In the genomic region with DNA sequence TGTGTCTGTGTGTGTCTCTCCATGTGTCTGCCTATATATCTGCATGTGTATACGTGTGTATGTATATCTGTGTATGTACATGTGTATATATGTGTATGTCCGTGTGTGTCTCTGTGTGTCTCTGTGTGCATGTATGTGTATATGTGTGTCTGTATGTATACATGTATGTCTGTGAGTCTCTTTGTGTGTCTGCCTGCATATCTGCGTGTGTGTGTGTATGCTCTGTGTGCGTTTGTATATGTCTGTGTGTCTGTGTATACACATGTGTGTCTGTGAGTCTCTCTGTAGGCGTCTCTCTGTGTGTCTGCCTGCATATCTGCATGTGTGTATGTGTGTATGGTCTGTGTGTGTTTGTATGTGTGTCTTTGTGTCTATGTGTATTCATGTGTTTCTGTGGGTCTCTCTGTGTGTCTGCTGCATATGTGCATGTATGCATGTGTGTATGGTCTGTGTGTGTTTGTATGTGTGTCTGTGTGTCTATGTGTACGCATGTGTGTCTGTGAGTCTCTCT, we compare ENCODE assay signal across 11 cellular contexts. TPM values are rescaled to one million over a fixed set of nuclear protein-coding genes. Genes with fewer than 3 reads are reported as not detected.
DNase-seq lines count a peak whose midpoint lies in the region; ATAC-seq, FAIRE-seq and TF ChIP-seq lines count a peak whose summit lies in the region.
"Had no signal": no experiment of that assay in that cellular context is flagged by ENCODE, and none has a peak within 500 bp of the region (broad histone marks: within the 10 kb centered on the region; RNA-seq: fewer than 3 reads in every experiment).

No MANE protein-coding gene starts in this region.

- CTCF ChIA-PET in activated CD4-positive, alpha-beta T cell treated with anti-CD3 and anti-CD28 coated beads for 36 hours (lab: Charles Lee) = interaction anchor here (1.1 kb wide), 1 partner anchor 57 kb away, joined by 3 read pairs; no protein-coding TSS in a partner anchor

- H3K4me3 ChIP-seq in kidney (ENCODE audit: low read length in 2 of 2) (no peak overlapping the region), stomach (no peak overlapping the region)
- H3K4me3 ChIP-seq: SJCRH30 had no signal

- FAIRE-seq in kidney (lab: Jason Lieb, UNC) = no peak

- peaks cover 77% of the 10 kb centered on the region for H3K4me1 Mint-ChIP-seq in activated CD4-positive, alpha-beta T cell treated with anti-CD3 and anti-CD28 coated beads, Interleukin-2, amount 10 ng/mL, durations not matched to agents 24 days and 14 days
- peaks cover 80% of the 10 kb centered on the region for H3K4me1 Mint-ChIP-seq in activated CD4-positive, alpha-beta T cell treated with anti-CD3 and anti-CD28 coated beads for 36 hours
- H3K4me1 Mint-ChIP-seq in activated naive CD8-positive, alpha-beta T cell (ENCODE audit: low read depth) = peaks cover 19% of the 10 kb centered on the region

- intact Hi-C loops in activated CD4-positive, alpha-beta T cell treated with anti-CD3 and anti-CD28 coated beads, Interleukin-2, amount 10 ng/mL, durations not matched to agents 24 days and 14 days (cut with micrococcal nuclease) = loop anchor here (5.0 to 10.0 kb wide), 3 partner anchors 164 to 536 kb away; no protein-coding TSS in a partner anchor
- intact Hi-C loops in activated CD4-positive, alpha-beta T cell treated with anti-CD3 and anti-CD28 coated beads for 36 hours (cut with DNase I, micrococcal nuclease) = no loop called here
- intact Hi-C loops in kidney (cut with DNase I) (no loop called here), stomach (cut with DNase I; ENCODE audit: low total_unique reads) (no loop called here)

- TF ChIP-seq CTCF in kidney (IDR thresholded peaks at IDR 0.05; ENCODE audit: borderline replicate concordance, extremely low read depth, insufficient read depth) = no peak
- TF ChIP-seq CTCF in stomach (IDR thresholded peaks at IDR 0.05) = no peak
- TF ChIP-seq CTCF in GM10266 (IDR thresholded peaks at IDR 0.05; ENCODE audit: control insufficient read depth, insufficient read depth, low read depth, missing control alignments) = no peak

- peaks cover 48 to 54% of the 10 kb centered on the region in 2 donors for H3K4me1 ChIP-seq in kidney (ENCODE audit: control insufficient read depth in 1 of 2, insufficient read depth in 1 of 2, low read depth in 1 of 2, low read length in 2 of 2)
- H3K4me1 ChIP-seq in stomach = peaks cover 67 to 87% (median 75%) of the 10 kb centered on the region in 4 donors

- no peak for TF ChIP-seq EP300 in stomach (IDR thresholded peaks at IDR 0.05)

- POLR2A ChIA-PET in activated CD4-positive, alpha-beta T cell treated with anti-CD3 and anti-CD28 coated beads for 36 hours (lab: Charles Lee) = interaction anchor here (0.6 to 8.5 kb wide), 4 partner anchors 26 to 58 kb away, joined by 3 to 165 read pairs (median 16); a partner anchor contains a TSS

- no peaks in the 10 kb centered on the region for H3K27me3 Mint-ChIP-seq in activated CD4-positive, alpha-beta T cell treated with anti-CD3 and anti-CD28 coated beads, Interleukin-2, amount 10 ng/mL, durations not matched to agents 24 days and 14 days
- no peaks in the 10 kb centered on the region for H3K27me3 Mint-ChIP-seq in activated CD4-positive, alpha-beta T cell treated with anti-CD3 and anti-CD28 coated beads for 36 hours
- no peaks in the 10 kb centered on the region for H3K27me3 Mint-ChIP-seq in activated naive CD8-positive, alpha-beta T cell

- H3K27ac Mint-ChIP-seq in activated CD4-positive, alpha-beta T cell treated with anti-CD3 and anti-CD28 coated beads, Interleukin-2, amount 10 ng/mL, durations not matched to agents 24 days and 14 days = no peak overlapping the region
- H3K27ac Mint-ChIP-seq in activated CD4-positive, alpha-beta T cell treated with anti-CD3 and anti-CD28 coated beads for 36 hours = no peak overlapping the region
- H3K27ac Mint-ChIP-seq in activated naive CD8-positive, alpha-beta T cell = peak overlapping the region; percentile 99

- no peak for TF ChIP-seq POLR2A in stomach (IDR thresholded peaks at IDR 0.05)

- peak overlapping the region in 1 of 2 donors; percentile 34 for H3K9ac ChIP-seq in kidney (ENCODE audit: low read length in 2 of 2)

- no peaks in the 10 kb centered on the region for H3K36me3 Mint-ChIP-seq in activated CD4-positive, alpha-beta T cell treated with anti-CD3 and anti-CD28 coated beads, Interleukin-2, amount 10 ng/mL, durations not matched to agents 24 days and 14 days (ENCODE audit: low read depth)
- H3K36me3 Mint-ChIP-seq in activated CD4-positive, alpha-beta T cell treated with anti-CD3 and anti-CD28 coated beads for 36 hours (ENCODE audit: low read depth) = no peaks in the 10 kb centered on the region
- H3K36me3 Mint-ChIP-seq in activated naive CD8-positive, alpha-beta T cell = no peaks in the 10 kb centered on the region

- H3K36me3 ChIP-seq in kidney (ENCODE audit: control insufficient read depth in 1 of 2, insufficient read depth in 2 of 2, low read length in 2 of 2) (no peaks in the 10 kb centered on the region), stomach (no peaks in the 10 kb centered on the region)
- H3K36me3 ChIP-seq: SJCRH30 had no signal

- H3K9me3 ChIP-seq in kidney (ENCODE audit: control insufficient read depth in 1 of 2, low read length in 2 of 2) = no peaks in the 10 kb centered on the region
- no peaks in the 10 kb centered on the region for H3K9me3 ChIP-seq in stomach
- H3K9me3 ChIP-seq: SJCRH30 had no signal

- H3K9me3 Mint-ChIP-seq in activated CD4-positive, alpha-beta T cell treated with anti-CD3 and anti-CD28 coated beads, Interleukin-2, amount 10 ng/mL, durations not matched to agents 24 days and 14 days = no peaks in the 10 kb centered on the region
- H3K9me3 Mint-ChIP-seq in activated CD4-positive, alpha-beta T cell treated with anti-CD3 and anti-CD28 coated beads for 36 hours (ENCODE audit: low read depth) = no peaks in the 10 kb centered on the region
- no peaks in the 10 kb centered on the region for H3K9me3 Mint-ChIP-seq in activated naive CD8-positive, alpha-beta T cell (ENCODE audit: low read depth)

- H3K4me3 Mint-ChIP-seq in activated CD4-positive, alpha-beta T cell treated with anti-CD3 and anti-CD28 coated beads, Interleukin-2, amount 10 ng/mL, durations not matched to agents 24 days and 14 days = peak overlapping the region; percentile 1
- no peak overlapping the region for H3K4me3 Mint-ChIP-seq in activated CD4-positive, alpha-beta T cell treated with anti-CD3 and anti-CD28 coated beads for 36 hours
- peak overlapping the region; percentile 0 for H3K4me3 Mint-ChIP-seq in activated naive CD8-positive, alpha-beta T cell

- H3K27me3 ChIP-seq in stomach = no peaks in the 10 kb centered on the region
- H3K27me3 ChIP-seq: SJCRH30 had no signal

- WGBS in stomach, 5 donors = 87 to 91% (median 89%) methylated on average over 6 of the region's 6 CpGs

- no peak for DNase-seq in activated CD4-positive, alpha-beta T cell treated with anti-CD3 and anti-CD28 coated beads, Interleukin-2, amount 10 ng/mL, durations not matched to agents 24 days and 14 days
- DNase-seq in activated CD4-positive, alpha-beta T cell treated with anti-CD3 and anti-CD28 coated beads for 36 hours = no peak
- no peak for DNase-seq in kidney
- DNase-seq in stomach = no peak
- no peak for DNase-seq in stimulated activated CD4-positive, alpha-beta T cell treated with anti-CD3 and anti-CD28 coated beads, Interleukin-12 subunit alpha, Interleukin-12 subunit beta, amount 100 ng/mL, for 4 hours
- DNase-seq in GM10266 (ENCODE audit: extremely low spot score) = no peak
- DNase-seq: activated CD4-positive, alpha-beta T cell treated with anti-CD3 and anti-CD28 coated beads, Interleukin-2, amount 50 U/mL, for 4 hours; central memory CD4-positive, alpha-beta T cell; SJCRH30 had no signal

- H3K27ac ChIP-seq in kidney (ENCODE audit: low read depth in 2 of 2, low read length in 2 of 2) (peak overlapping the region; percentile 44 to 81), stomach (peak overlapping the region; percentile 63 to 94 (median 91))
- H3K27ac ChIP-seq: SJCRH30 had no signal

- ATAC-seq in activated CD4-positive, alpha-beta T cell treated with anti-CD3 and anti-CD28 coated beads for 36 hours = no peak
- no peak for ATAC-seq in GM19467 (IDR thresholded peaks at IDR 0.05; ENCODE audit: unreplicated experiment)

RNA-seq across cellular contexts. Expression of a gene that starts 23.7 kb away (rescaled TPM):
- 116 and 127 TPM in 2 replicates for total RNA-seq in activated CD4-positive, alpha-beta T cell treated with anti-CD3 and anti-CD28 coated beads, Interleukin-2, amount 10 ng/mL, durations not matched to agents 24 days and 14 days
- total RNA-seq in activated CD4-positive, alpha-beta T cell treated with anti-CD3 and anti-CD28 coated beads for 36 hours = 100 to 1,000 TPM; 107 to 114 TPM
- 230 TPM for total RNA-seq in kidney
- polyA plus RNA-seq in kidney (ENCODE audit: insufficient read depth, low read depth, low replicate concordance) = 27.8 TPM
- 100 to 1,000 TPM in 4 of 5 donors, 10 to 100 TPM in 1; 78.2 to 187 (median 119) TPM for total RNA-seq in stomach
- 10 to 100 TPM; 25.9 to 57.0 (median 31.4) TPM for polyA plus RNA-seq in stomach
